20 cellular contexts compared by ENCODE assay signal in genomic region chr2:69531186-69531585, GRCh38.
"Had no signal": no experiment of that assay in that cellular context is flagged by ENCODE, and none has a peak within 500 bp of the region (broad histone marks: within the 10 kb centered on the region; RNA-seq: fewer than 3 reads in every experiment).

No MANE protein-coding gene starts in this region.

- H3K4me3 Mint-ChIP-seq: naive B cell, neural crest cell, type B pancreatic cell had no signal

- ATAC-seq: gastrocnemius medialis, heart right ventricle, left cardiac atrium had no signal

- H3K4me3 ChIP-seq: dorsolateral prefrontal cortex, gastrocnemius medialis, heart right ventricle, left ventricle myocardium inferior, lung, sigmoid colon, skin epidermis, uterus had no signal

- H3K36me3 ChIP-seq: uterus had no signal

- H3K27me3 ChIP-seq: dorsolateral prefrontal cortex, gastrocnemius medialis, heart right ventricle, sigmoid colon, uterus had no signal

- H3K27ac Mint-ChIP-seq: naive B cell, type B pancreatic cell had no signal

- H3K4me1 Mint-ChIP-seq: neural crest cell had no signal

- H3K27me3 Mint-ChIP-seq: naive B cell, type B pancreatic cell had no signal

- H3K4me1 ChIP-seq: gastrocnemius medialis, sigmoid colon, uterus had no signal

- DNase-seq: cortex of kidney; dorsolateral prefrontal cortex; effector CD8-positive, alpha-beta T cell; gastrocnemius medialis; heart right ventricle; hypothalamus; kidney; left cardiac atrium; left ventricle myocardium inferior; mesendoderm; naive B cell; posterior cingulate gyrus; sigmoid colon; stimulated activated CD4-positive, alpha-beta T cell treated with anti-CD3 and anti-CD28 coated beads, Interleukin-12 subunit alpha, Interleukin-12 subunit beta, amount 100 ng/mL, for 4 hours; stimulated activated naive CD4-positive, alpha-beta T cell treated with Interleukin-2 at 50 U/mL for 16 hours; uterus had no signal

- H3K27ac ChIP-seq: gastrocnemius medialis, heart right ventricle, left ventricle myocardium inferior, sigmoid colon, skin epidermis, uterus had no signal

- H3K9me3 ChIP-seq: gastrocnemius medialis, uterus had no signal
